10 cellular contexts compared by ENCODE assay signal in the genomic region with DNA sequence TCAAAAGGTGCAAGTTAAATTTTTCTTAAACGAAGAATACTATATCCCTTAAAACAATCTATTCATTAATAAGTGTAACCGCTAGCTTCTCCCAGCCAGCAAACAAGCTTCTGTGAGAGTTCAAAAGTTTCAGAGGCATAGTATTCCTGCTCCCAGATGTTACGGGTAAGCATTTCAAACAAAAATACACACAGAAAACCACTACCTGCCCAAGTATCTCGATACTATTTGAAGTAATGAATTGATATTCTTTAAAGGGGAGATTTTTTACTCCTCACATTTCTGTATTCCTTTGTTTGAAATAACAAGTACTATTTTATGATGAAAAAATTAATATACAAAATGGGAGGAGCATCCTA. TPM values are rescaled to one million over a fixed set of nuclear protein-coding genes. Genes with fewer than 3 reads are reported as not detected.
DNase-seq lines count a peak whose midpoint lies in the region; ATAC-seq lines count a peak whose summit lies in the region.
"Had no signal": no experiment of that assay in that cellular context is flagged by ENCODE, and none has a peak within 500 bp of the region (broad histone marks: within the 10 kb centered on the region; RNA-seq: fewer than 3 reads in every experiment).

No MANE protein-coding gene starts in this region.

- DNase-seq in H7 (no peak), astrocyte of the hippocampus (ENCODE audit: low read depth, low spot score) (peak; percentile 34), skeletal muscle cell (ENCODE audit: low read depth) (no peak), amygdala (lab: John Stamatoyannopoulos, UW) (no peak), T1000 (lab: John Stamatoyannopoulos, UW) (no peak)
- DNase-seq: activated naive CD4-positive, alpha-beta T cell treated with anti-CD3 and anti-CD28 coated beads, Interleukin-2, amount 50 U/mL, for 16 hours had no signal

- peaks cover 4% of the 10 kb centered on the region; the same call in 1 of the 2 replicates for H3K27me3 ChIP-seq in H7 (ENCODE audit: control insufficient read depth, insufficient read depth, low read length)

- no peaks in the 10 kb centered on the region for H3K36me3 ChIP-seq in H7 (replicated peaks; ENCODE audit: control insufficient read depth, insufficient read depth, low read length)

- H3K4me3 ChIP-seq in H7 (ENCODE audit: insufficient read depth, low read depth, low read length) (peak overlapping the region; percentile 95), iPS-18c (ENCODE audit: insufficient read depth, low read depth, low read length) (peak overlapping the region; percentile 74), skeletal muscle cell (ENCODE audit: low read depth, low read length) (peak overlapping the region; percentile 67)

- no peak for ATAC-seq in GM21526 (IDR thresholded peaks at IDR 0.05; ENCODE audit: low FRiP score, unreplicated experiment)
- no peak for ATAC-seq in HG02938 (IDR thresholded peaks at IDR 0.05; ENCODE audit: unreplicated experiment)

- no peaks in the 10 kb centered on the region for H3K9me3 ChIP-seq in iPS-18c (ENCODE audit: control insufficient read depth, insufficient read depth, low read length)

RNA-seq across cellular contexts. Expression of a gene that starts 1.5 kb away (rescaled TPM):
- total RNA-seq in H7 (2014; rRNA removed; shearing (Covaris generic)), result 43.5 and 57.2 TPM in 2 replicates
- total RNA-seq: T-helper 1 cell treated with Interleukin-12 subunit alpha and Interleukin-12 subunit beta and Interleukin-4 antibody, amounts not matched to agents 30 ng/mL and 1 ng/mL, for 36 hours had no signal
